Comparison of ENCODE assay signal across 20 cellular contexts in the genomic region with DNA sequence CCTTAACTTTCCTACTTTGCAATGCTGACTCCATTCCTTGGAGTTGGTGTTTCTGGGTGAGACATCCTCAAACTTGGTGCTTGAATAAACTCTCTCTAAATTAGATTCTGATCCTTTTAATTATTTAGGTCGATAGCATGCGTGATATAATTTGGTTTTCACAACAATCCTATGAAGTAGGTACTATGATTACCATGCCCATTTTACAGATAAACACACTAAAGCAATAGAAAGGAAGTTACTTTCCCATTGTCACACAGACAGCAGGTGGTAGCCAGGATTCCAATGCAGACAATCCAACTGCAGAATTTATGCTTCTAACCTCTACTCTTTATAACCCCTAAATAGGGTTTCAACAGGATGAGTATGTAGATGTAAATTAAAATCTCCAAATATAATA.
"Had no signal": no experiment of that assay in that cellular context is flagged by ENCODE, and none has a peak within 500 bp of the region (broad histone marks: within the 10 kb centered on the region; RNA-seq: fewer than 3 reads in every experiment).

No MANE protein-coding gene starts in this region.

- H3K4me3 ChIP-seq: lung, ovary, testis, vagina had no signal

- H3K4me1 ChIP-seq: testis had no signal

- H3K27me3 ChIP-seq: brain microvascular endothelial cell, ovary, testis, vagina had no signal

- H3K9me3 Mint-ChIP-seq: activated T-cell treated with anti-CD3 and anti-CD28 coated beads, Interleukin-2, amount 50 U/mL, for 24 hours; dendritic cell treated with granulocyte-macrophage colony-stimulating factor and Interleukin-4, amounts not matched to agents 40 ng/mL and 50 ng/mL, for 4 days; effector memory CD8-positive, alpha-beta T cell; natural killer cell; stimulated activated naive CD8-positive, alpha-beta T cell treated with anti-CD3 and anti-CD28 coated beads, Interleukin-15, amount 100 ng/mL, for 72 hours had no signal

- H3K4me1 Mint-ChIP-seq: natural killer cell had no signal

- H3K36me3 Mint-ChIP-seq: natural killer cell had no signal

- H3K27ac ChIP-seq: ovary, testis, vagina had no signal

- H3K27ac Mint-ChIP-seq: activated naive CD8-positive, alpha-beta T cell; activated T-cell treated with anti-CD3 and anti-CD28 coated beads, Interleukin-2, amount 50 U/mL, for 24 hours; dendritic cell treated with granulocyte-macrophage colony-stimulating factor and Interleukin-4, amounts not matched to agents 40 ng/mL and 50 ng/mL, for 4 days; effector memory CD8-positive, alpha-beta T cell; natural killer cell; stimulated activated naive CD8-positive, alpha-beta T cell treated with anti-CD3 and anti-CD28 coated beads, Interleukin-15, amount 100 ng/mL, for 72 hours; T-helper 17 cell had no signal

- H3K27me3 Mint-ChIP-seq: activated naive CD8-positive, alpha-beta T cell; activated T-cell treated with anti-CD3 and anti-CD28 coated beads, Interleukin-2, amount 50 U/mL, for 24 hours; dendritic cell treated with granulocyte-macrophage colony-stimulating factor and Interleukin-4, amounts not matched to agents 40 ng/mL and 50 ng/mL, for 4 days; effector memory CD8-positive, alpha-beta T cell; stimulated activated naive CD8-positive, alpha-beta T cell treated with anti-CD3 and anti-CD28 coated beads, Interleukin-15, amount 100 ng/mL, for 72 hours; T-helper 17 cell had no signal

- H3K9me3 ChIP-seq: ovary, testis, vagina had no signal

- ATAC-seq: effector memory CD8-positive, alpha-beta T cell; esophagus mucosa; left cardiac atrium; natural killer cell; stimulated activated naive CD8-positive, alpha-beta T cell treated with anti-CD3 and anti-CD28 coated beads, Interleukin-15, amount 100 ng/mL, for 72 hours; T-helper 17 cell had no signal

- DNase-seq: activated CD4-positive, alpha-beta T cell treated with anti-CD3 and anti-CD28 coated beads, Interleukin-2, amount 50 U/mL, for 4 hours; activated effector memory CD4-positive, alpha-beta T cell treated with anti-CD3 and anti-CD28 coated beads, Interleukin-2, amount 50 U/mL, for 16 hours; activated T-cell treated with anti-CD3 and anti-CD28 coated beads, Interleukin-2, amount 50 U/mL, for 24 hours; amygdala; brain microvascular endothelial cell; effector memory CD8-positive, alpha-beta T cell; left cardiac atrium; natural killer cell; ovary; retina; stimulated activated CD4-positive, alpha-beta T cell treated with anti-CD3 and anti-CD28 coated beads, Interleukin-15, amount 100 ng/mL, for 24 hours; stimulated activated CD4-positive, alpha-beta T cell treated with anti-CD3 and anti-CD28 coated beads, Interleukin-4, amount 100 ng/mL, for 24 hours; stimulated activated naive CD8-positive, alpha-beta T cell treated with anti-CD3 and anti-CD28 coated beads, Interleukin-15, amount 100 ng/mL, for 72 hours; T-helper 17 cell; testis had no signal

- H3K36me3 ChIP-seq: brain microvascular endothelial cell, ovary had no signal

- H3K4me3 Mint-ChIP-seq: activated naive CD8-positive, alpha-beta T cell; activated T-cell treated with anti-CD3 and anti-CD28 coated beads, Interleukin-2, amount 50 U/mL, for 24 hours; dendritic cell treated with granulocyte-macrophage colony-stimulating factor and Interleukin-4, amounts not matched to agents 40 ng/mL and 50 ng/mL, for 4 days; effector memory CD8-positive, alpha-beta T cell; natural killer cell; stimulated activated naive CD8-positive, alpha-beta T cell treated with anti-CD3 and anti-CD28 coated beads, Interleukin-15, amount 100 ng/mL, for 72 hours; T-helper 17 cell had no signal
